8 cellular contexts compared by ENCODE assay signal in the genomic region with DNA sequence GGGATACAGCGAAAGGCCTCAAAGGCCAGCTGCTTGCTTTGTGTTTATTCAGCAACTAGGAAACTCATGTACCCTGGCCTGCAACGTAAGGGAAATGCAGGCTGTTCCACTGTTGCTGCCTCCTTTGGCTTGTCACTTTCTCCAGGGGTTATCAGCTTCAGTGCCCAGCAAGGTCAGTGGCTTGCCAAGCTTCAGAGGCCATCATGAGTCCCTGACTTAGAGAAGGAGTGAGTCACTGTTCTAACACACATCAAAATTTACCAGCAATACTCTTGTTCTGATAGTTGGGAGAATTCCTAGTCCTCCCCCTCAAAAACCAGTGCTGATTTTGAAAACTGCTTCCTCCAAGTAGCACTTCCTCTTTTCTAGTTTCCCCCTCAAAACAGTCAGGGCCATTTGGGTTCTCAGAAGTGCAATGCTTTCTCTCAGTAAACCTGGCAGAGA.
DNase-seq lines count a peak whose midpoint lies in the region; ATAC-seq and TF ChIP-seq lines count a peak whose summit lies in the region.

No MANE protein-coding gene starts in this region.

- DNase-seq in NCI-H446 treated with DMSO at 0.1 percent for 48 hours (lab: John Stamatoyannopoulos, UW): peak; percentile 58
- DNase-seq in globus pallidus (ENCODE audit: low spot score): peak; percentile 45
- DNase-seq in thoracic aorta (ENCODE audit: low spot score): no peak
- no peak for DNase-seq in cerebellar cortex (ENCODE audit: low spot score)
- DNase-seq in NCI-H748 (lab: John Stamatoyannopoulos, UW; ENCODE audit: unreplicated experiment): no peak
- no peak for DNase-seq in stimulated activated naive CD4-positive, alpha-beta T cell treated with Interleukin-2 at 50 U/mL for 16 hours (lab: John Stamatoyannopoulos, UW)

- no peak for TF ChIP-seq CTCF in thoracic aorta (IDR thresholded peaks at IDR 0.05)

- no peaks in the 10 kb centered on the region for H3K27me3 ChIP-seq in thoracic aorta (replicated peaks; ENCODE audit: insufficient read depth)

- H3K36me3 ChIP-seq in thoracic aorta: no peaks in the 10 kb centered on the region

- no peaks in the 10 kb centered on the region for H3K9me3 ChIP-seq in thoracic aorta

- peaks cover 15 to 25% of the 10 kb centered on the region in 2 donors for H3K4me1 ChIP-seq in thoracic aorta (ENCODE audit: control insufficient read depth in 1 of 2, low read depth in 2 of 2)

- no peak overlapping the region for H3K4me3 ChIP-seq in thoracic aorta

- ATAC-seq in GM18498 (IDR thresholded peaks at IDR 0.05; ENCODE audit: unreplicated experiment): peak; percentile 91
- ATAC-seq in HG02623 (IDR thresholded peaks at IDR 0.05; ENCODE audit: unreplicated experiment): peak; percentile 80
- peak; percentile 54 for ATAC-seq in thoracic aorta (ENCODE audit: insufficient number of reproducible peaks, low FRiP score, low read depth)

- peak overlapping the region; percentile 7 to 27 for H3K27ac ChIP-seq in thoracic aorta

Comparison
In these comparisons a context has a peak if more than half of its experiments do, and no peak if none do; other contexts are left out.
1. DNase-seq: peak in NCI-H446 treated with DMSO at 0.1 percent for 48 hours (single experiment) and globus pallidus (single experiment); none in thoracic aorta (single experiment), cerebellar cortex (single experiment), NCI-H748 (single experiment) and stimulated activated naive CD4-positive, alpha-beta T cell treated with Interleukin-2 at 50 U/mL for 16 hours (single experiment).
2. Peak in every context shown above with its lines, with median percentiles within 50 percentile points of each other: ATAC-seq.